ENCODE assay signal across 8 cellular contexts in genomic region chr1:62800825-62801306, GRCh38. TPM values are rescaled to one million over a fixed set of nuclear protein-coding genes. Genes with fewer than 3 reads are reported as not detected.
DNase-seq lines count a peak whose midpoint lies in the region; ATAC-seq and TF ChIP-seq lines count a peak whose summit lies in the region.

No MANE protein-coding gene starts in this region.

- H3K4me1 Mint-ChIP-seq in activated B cell treated with CpG ODN at 0.5 μM for 24 hours: peaks cover 61% of the 10 kb centered on the region

- intact Hi-C loops in activated B cell treated with CpG ODN at 0.5 μM for 24 hours (cut with micrococcal nuclease): loop anchor here (1.0 to 10.0 kb wide), 6 partner anchors 9 to 791 kb away; partner anchors contain the start of genes ALG6, ATG4C, PGM1 and USP1
- intact Hi-C loops in head of caudate nucleus (cut with DNase I): no loop called here

- no peak overlapping the region for H3K4me3 ChIP-seq in DOHH2 (ENCODE audit: low read length)

- POLR2A ChIA-PET in activated B cell treated with CpG ODN at 0.5 μM for 24 hours (lab: Charles Lee): interaction anchor here (0.6 to 1.9 kb wide), 7 partner anchors 9 to 365 kb away, joined by 3 to 39 read pairs (median 6); partner anchors contain the start of gene ATG4C

- H3K27me3 ChIP-seq in DOHH2 (ENCODE audit: control insufficient read depth, low read length): no peaks in the 10 kb centered on the region

- H3K4me2 ChIP-seq in DOHH2 (ENCODE audit: low read length): peak overlapping the region; percentile 2

- H3K4me1 ChIP-seq in DOHH2 (ENCODE audit: control insufficient read depth, low read length): peaks cover 22% of the 10 kb centered on the region

- H3K27ac ChIP-seq in DOHH2 (ENCODE audit: low read depth, low read length): no peak overlapping the region

- peaks cover 6% of the 10 kb centered on the region; the same call in 1 of the 2 replicates for H3K36me3 ChIP-seq in DOHH2 (ENCODE audit: control insufficient read depth, low read length)

- no peak for TF ChIP-seq CTCF in DOHH2 (IDR thresholded peaks at IDR 0.05; ENCODE audit: low read depth, low read length, poor library complexity, severe bottlenecking)
- no peak for TF ChIP-seq CTCF in activated B cell treated with CpG ODN at 0.5 μM for 24 hours (IDR thresholded peaks at IDR 0.05)

- peaks cover 5% of the 10 kb centered on the region for H3K9me3 Mint-ChIP-seq in activated B cell treated with CpG ODN at 0.5 μM for 24 hours

- CTCF ChIA-PET in activated B cell treated with CpG ODN at 0.5 μM for 24 hours (lab: Charles Lee): interaction anchor here (0.9 to 1.4 kb wide), 3 partner anchors 10 to 41 kb away, joined by 3 to 4 read pairs (median 4); no protein-coding TSS in a partner anchor

- H3K4me3 Mint-ChIP-seq in activated B cell treated with CpG ODN at 0.5 μM for 24 hours: peak overlapping the region; percentile 78

- no peaks in the 10 kb centered on the region; the same call in 1 of the 2 replicates for H3F3A ChIP-seq in DOHH2 (ENCODE audit: control insufficient read depth, insufficient read depth)

- H3K27me3 Mint-ChIP-seq in activated B cell treated with CpG ODN at 0.5 μM for 24 hours: no peaks in the 10 kb centered on the region

- H4K20me1 ChIP-seq in DOHH2 (ENCODE audit: control insufficient read depth, insufficient read depth, low read depth, low read length): no peaks in the 10 kb centered on the region

- peak overlapping the region; percentile 95 for H3K27ac Mint-ChIP-seq in activated B cell treated with CpG ODN at 0.5 μM for 24 hours

- DNase-seq in activated B cell treated with CpG ODN at 0.5 μM for 24 hours: no peak
- DNase-seq in NCI-H510A (lab: John Stamatoyannopoulos, UW): no peak
- no peak for DNase-seq in activated naive CD4-positive, alpha-beta T cell treated with Interleukin-2 at 50 U/mL for 16 hours
- no peak for DNase-seq in head of caudate nucleus
- DNase-seq in COLO829 (ENCODE audit: low spot score): no peak

- ATAC-seq in GM19455 (IDR thresholded peaks at IDR 0.05; ENCODE audit: unreplicated experiment) (peak; percentile 99), HG03342 (IDR thresholded peaks at IDR 0.05; ENCODE audit: unreplicated experiment) (peak; percentile 100), activated B cell treated with CpG ODN at 0.5 μM for 24 hours (ENCODE audit: low read depth) (peak; percentile 98)

- no peaks in the 10 kb centered on the region for H3K9me2 ChIP-seq in DOHH2 (replicated peaks; ENCODE audit: control insufficient read depth, low read length)

- H3K36me3 Mint-ChIP-seq in activated B cell treated with CpG ODN at 0.5 μM for 24 hours (ENCODE audit: low read depth): peaks cover 10% of the 10 kb centered on the region

- H3K9me3 ChIP-seq in DOHH2 (ENCODE audit: control insufficient read depth, insufficient read depth, low read length): no peaks in the 10 kb centered on the region

- H3K79me2 ChIP-seq in DOHH2 (ENCODE audit: control insufficient read depth, low read length): peaks cover 13% of the 10 kb centered on the region

RNA-seq across cellular contexts. Expression of gene ATG4C, which starts 16.9 kb away (rescaled TPM):
- total RNA-seq in activated B cell treated with CpG ODN at 0.5 μM for 24 hours: 24.2 and 28.4 TPM in 2 replicates
